ENCODE assay signal across 7 cellular contexts in genomic region chr16:30740364-30741251, GRCh38. TPM values are rescaled to one million over a fixed set of nuclear protein-coding genes. Genes with fewer than 3 reads are reported as not detected.
A peak's percentile ranks its signal among the peaks of the same experiment; 100 is the strongest.
DNase-seq lines count a peak whose midpoint lies in the region; ATAC-seq and TF ChIP-seq lines count a peak whose summit lies in the region.

No MANE protein-coding gene starts in this region.

- H3K36me3 Mint-ChIP-seq in natural killer cell: no peaks in the 10 kb centered on the region

- 68% methylated on average over 8 of the region's 8 CpGs for WGBS in SK-N-SH (ENCODE audit: low lambda C conversion rate)
- WGBS in esophagus squamous epithelium, 2 donors: 13 to 21% methylated on average over 8 of the region's 8 CpGs

- H3K4me3 Mint-ChIP-seq in natural killer cell: no peak overlapping the region

- no peak for TF ChIP-seq POLR2A in esophagus squamous epithelium (IDR thresholded peaks at IDR 0.05)

- no peak overlapping the region for H3K4me3 ChIP-seq in HEK293 (ENCODE audit: low read depth, low read length)
- H3K4me3 ChIP-seq in SK-N-SH (ENCODE audit: low read depth in 2 of 2, low read length in 1 of 2): peak overlapping the region in 1 of 2 experiments; percentile 21; a peak in 1 of 4 replicates
- H3K4me3 ChIP-seq in esophagus squamous epithelium: peak overlapping the region; percentile 15 to 46 (median 37)

- H3K27ac Mint-ChIP-seq in natural killer cell: peak overlapping the region; percentile 39 to 69

- no peaks in the 10 kb centered on the region for H3K9me3 Mint-ChIP-seq in natural killer cell

- peak overlapping the region; percentile 53 for H3K4me2 ChIP-seq in SK-N-SH

- H3F3A ChIP-seq in SK-N-SH (replicated peaks; ENCODE audit: insufficient read depth): peaks cover 36% of the 10 kb centered on the region

- H3K9ac ChIP-seq in SK-N-SH: peak overlapping the region; percentile 48

- no peaks in the 10 kb centered on the region for H3K9me2 ChIP-seq in SK-N-SH

- no peaks in the 10 kb centered on the region for H3K27me3 ChIP-seq in SK-N-SH (ENCODE audit: insufficient read depth)
- H3K27me3 ChIP-seq in esophagus squamous epithelium: no peaks in the 10 kb centered on the region

- H3K4me1 Mint-ChIP-seq in natural killer cell: peaks cover 6 to 19% of the 10 kb centered on the region in 2 donors

- H4K20me1 ChIP-seq in SK-N-SH (ENCODE audit: insufficient read depth): 0 out of 2 replicates have a peak, but pooled peaks cover 7% of the 10 kb centered on the region

- no peak overlapping the region for H2AFZ ChIP-seq in SK-N-SH (ENCODE audit: low read depth)

- DNase-seq in SK-N-SH: no peak
- no peak for DNase-seq in esophagus squamous epithelium (lab: John Stamatoyannopoulos, UW)
- no peak for DNase-seq in natural killer cell
- no peak for DNase-seq in activated CD8-positive, alpha-beta memory T cell treated with anti-CD3 and anti-CD28 coated beads for 24 hours
- DNase-seq in CD1c-positive myeloid dendritic cell (ENCODE audit: extremely low spot score): no peak

- H3K9me3 ChIP-seq in HEK293 (ENCODE audit: control insufficient read depth, insufficient read depth, low read depth, low read length) (no peaks in the 10 kb centered on the region), SK-N-SH (no peaks in the 10 kb centered on the region), esophagus squamous epithelium (no peaks in the 10 kb centered on the region)

- TF ChIP-seq CTCF in HEK293 (tag by site-specific recombination; IDR thresholded peaks at IDR 0.05) (no peak), SK-N-SH (IDR thresholded peaks at IDR 0.05) (no peak), esophagus squamous epithelium (IDR thresholded peaks at IDR 0.05) (no peak), natural killer cell (IDR thresholded peaks at IDR 0.05) (no peak)

- H3K36me3 ChIP-seq in HEK293 (ENCODE audit: control insufficient read depth in 2 of 2, insufficient read depth in 1 of 2, low read length in 2 of 2): peaks cover 37 to 93% of the 10 kb centered on the region in 2 experiments
- peaks cover 19 to 62% of the 10 kb centered on the region in 2 experiments for H3K36me3 ChIP-seq in SK-N-SH (replicated peaks in 1 of 2; ENCODE audit: control insufficient read depth in 1 of 2, insufficient read depth in 2 of 2, low read length in 1 of 2)
- peaks cover 47 to 80% (median 48%) of the 10 kb centered on the region in 3 donors for H3K36me3 ChIP-seq in esophagus squamous epithelium

- H3K4me1 ChIP-seq in HEK293 (ENCODE audit: control insufficient read depth, insufficient read depth, low read length) (no peaks in the 10 kb centered on the region), SK-N-SH (ENCODE audit: control insufficient read depth in 1 of 2, insufficient read depth in 2 of 2, low read depth in 1 of 2, low read length in 1 of 2) (peaks cover 11 to 21% of the 10 kb centered on the region in 2 experiments; a peak in 3 of 4 replicates), esophagus squamous epithelium (peaks cover 13 to 38% (median 29%) of the 10 kb centered on the region in 3 donors)

- H3K27me3 Mint-ChIP-seq in natural killer cell (ENCODE audit: low read depth in 2 of 2): no peaks in the 10 kb centered on the region

- no peak for TF ChIP-seq RAD21 in SK-N-SH (IDR thresholded peaks at IDR 0.05; ENCODE audit: low read length)

- CTCF ChIA-PET in HEK293 (lab: Yijun Ruan, JAX) (interaction anchor here (0.5 to 0.7 kb wide), 6 partner anchors 20 to 197 kb away, joined by 3 to 4 read pairs (median 3); no protein-coding TSS in a partner anchor), SK-N-SH (lab: Yijun Ruan, JAX) (interaction anchor here (0.6 to 1.0 kb wide), 2 partner anchors 35 to 244 kb away, joined by 3 read pairs; partner anchors contain the start of gene HSD3B7)

- H3K27ac ChIP-seq in HEK293 (ENCODE audit: extremely low read depth, low read depth, low read length) (no peak overlapping the region), SK-N-SH (ENCODE audit: low read depth in 2 of 2, low read length in 1 of 2) (peak overlapping the region; percentile 2 to 87), esophagus squamous epithelium (peak overlapping the region; percentile 79 to 95 (median 90))

- intact Hi-C loops in esophagus squamous epithelium (cut with DNase I): no loop called here
- intact Hi-C loops in natural killer cell (cut with micrococcal nuclease): no loop called here

- ATAC-seq in natural killer cell (no peak), HG03521 (IDR thresholded peaks at IDR 0.05; ENCODE audit: unreplicated experiment) (no peak)

- peaks cover 5% of the 10 kb centered on the region; the same call in 1 of the 2 replicates for H3K79me2 ChIP-seq in SK-N-SH (ENCODE audit: insufficient read depth)

- no peak for TF ChIP-seq EP300 in SK-N-SH (IDR thresholded peaks at IDR 0.05; ENCODE audit: borderline replicate concordance in 1 of 2, low read depth in 1 of 2, low read length in 1 of 2)

- POLR2A ChIA-PET in HEK293 (lab: Yijun Ruan, JAX) (interaction anchor here (1.0 to 1.5 kb wide), 9 partner anchors 8 to 82 kb away, joined by 3 to 6 read pairs (median 4); partner anchors contain the start of genes PHKG2 and SRCAP), SK-N-SH (lab: Yijun Ruan, JAX) (no interaction called here)

TF ChIP-seq in HEK293, 187 proteins besides CTCF, POLR2A, EP300 and RAD21 (continues in another document):
- TF ChIP-seq ZNF146 (tag by site-specific recombination; IDR thresholded peaks at IDR 0.05) (no peak), ZNF623 (tag by site-specific recombination; IDR thresholded peaks at IDR 0.05) (no peak), ZBTB44 (tag by site-specific recombination; IDR thresholded peaks at IDR 0.05) (no peak), GLIS1 (tag by site-specific recombination; IDR thresholded peaks at IDR 0.05) (peak; percentile 41; the same call in 1 of the 2 replicates), ZEB2 (tag by site-specific recombination; IDR thresholded peaks at IDR 0.05) (no peak; the same call in 1 of the 2 replicates), ZNF530 (tag by site-specific recombination; IDR thresholded peaks at IDR 0.05; ENCODE audit: low read depth) (no peak)

TF ChIP-seq in SK-N-SH, 30 proteins besides CTCF, POLR2A, EP300 and RAD21 (continues in another document):
- TF ChIP-seq TEAD4 (IDR thresholded peaks at IDR 0.05; ENCODE audit: borderline replicate concordance, insufficient read depth) (no peak), POLR2AphosphoS5 (IDR thresholded peaks at IDR 0.05; ENCODE audit: low read depth, low read length) (no peak), GATA2 (CRISPR knock-in tag; IDR thresholded peaks at IDR 0.05) (no peak), JUND (IDR thresholded peaks at IDR 0.05) (no peak), RCOR1 (IDR thresholded peaks at IDR 0.05; ENCODE audit: low read length) (no peak)
- TF ChIP-seq, protein P1, sequence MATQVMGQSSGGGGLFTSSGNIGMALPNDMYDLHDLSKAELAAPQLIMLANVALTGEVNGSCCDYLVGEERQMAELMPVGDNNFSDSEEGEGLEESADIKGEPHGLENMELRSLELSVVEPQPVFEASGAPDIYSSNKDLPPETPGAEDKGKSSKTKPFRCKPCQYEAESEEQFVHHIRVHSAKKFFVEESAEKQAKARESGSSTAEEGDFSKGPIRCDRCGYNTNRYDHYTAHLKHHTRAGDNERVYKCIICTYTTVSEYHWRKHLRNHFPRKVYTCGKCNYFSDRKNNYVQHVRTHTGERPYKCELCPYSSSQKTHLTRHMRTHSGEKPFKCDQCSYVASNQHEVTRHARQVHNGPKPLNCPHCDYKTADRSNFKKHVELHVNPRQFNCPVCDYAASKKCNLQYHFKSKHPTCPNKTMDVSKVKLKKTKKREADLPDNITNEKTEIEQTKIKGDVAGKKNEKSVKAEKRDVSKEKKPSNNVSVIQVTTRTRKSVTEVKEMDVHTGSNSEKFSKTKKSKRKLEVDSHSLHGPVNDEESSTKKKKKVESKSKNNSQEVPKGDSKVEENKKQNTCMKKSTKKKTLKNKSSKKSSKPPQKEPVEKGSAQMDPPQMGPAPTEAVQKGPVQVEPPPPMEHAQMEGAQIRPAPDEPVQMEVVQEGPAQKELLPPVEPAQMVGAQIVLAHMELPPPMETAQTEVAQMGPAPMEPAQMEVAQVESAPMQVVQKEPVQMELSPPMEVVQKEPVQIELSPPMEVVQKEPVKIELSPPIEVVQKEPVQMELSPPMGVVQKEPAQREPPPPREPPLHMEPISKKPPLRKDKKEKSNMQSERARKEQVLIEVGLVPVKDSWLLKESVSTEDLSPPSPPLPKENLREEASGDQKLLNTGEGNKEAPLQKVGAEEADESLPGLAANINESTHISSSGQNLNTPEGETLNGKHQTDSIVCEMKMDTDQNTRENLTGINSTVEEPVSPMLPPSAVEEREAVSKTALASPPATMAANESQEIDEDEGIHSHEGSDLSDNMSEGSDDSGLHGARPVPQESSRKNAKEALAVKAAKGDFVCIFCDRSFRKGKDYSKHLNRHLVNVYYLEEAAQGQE (IDR thresholded peaks at IDR 0.05; ENCODE audit: low read depth, low read length): no peak

RNA-seq across cellular contexts. Expression of gene PHKG2, which starts 7.6 kb away (rescaled TPM):
- polyA plus RNA-seq in SK-N-SH (2012; rRNA removed): 45.8 and 54.2 TPM in 2 replicates
- 17.3 and 21.5 TPM in 2 replicates for polyA plus RNA-seq in SK-N-SH (2012; cell fraction: cytosol; rRNA removed)
- polyA plus RNA-seq in SK-N-SH (2012; cell fraction: nucleus; rRNA removed): 194 and 207 TPM in 2 replicates
- total RNA-seq in esophagus squamous epithelium: 10 to 100 TPM; 18.6 to 27.8 (median 21.7) TPM
- 10 to 100 TPM; 50.5 to 86.1 (median 64.8) TPM for total RNA-seq in natural killer cell

RNA-seq across cellular contexts. Expression of gene CFAP119, which starts 21.3 kb away (rescaled TPM):
- 28.4 and 36.5 TPM in 2 replicates for polyA plus RNA-seq in SK-N-SH (2012; rRNA removed)
- polyA plus RNA-seq in SK-N-SH (2012; cell fraction: cytosol; rRNA removed): 7.2 and 10.3 TPM in 2 replicates
- 230 and 287 TPM in 2 replicates for polyA plus RNA-seq in SK-N-SH (2012; cell fraction: nucleus; rRNA removed)
- total RNA-seq in esophagus squamous epithelium (1 to 10 TPM in 3 of 4 donors, not detected in 1; 1.3 to 5.0 (median 3.4) TPM), natural killer cell (1 to 10 TPM; 3.4 to 5.1 (median 4.9) TPM)

RNA-seq across cellular contexts. Expression of gene RNF40, which starts 21.5 kb away (rescaled TPM):
- polyA plus RNA-seq in SK-N-SH (2012; rRNA removed): 49.8 and 57.3 TPM in 2 replicates
- polyA plus RNA-seq in SK-N-SH (2012; cell fraction: cytosol; rRNA removed): 28.3 and 31.2 TPM in 2 replicates
- polyA plus RNA-seq in SK-N-SH (2012; cell fraction: nucleus; rRNA removed): 87.3 and 103 TPM in 2 replicates
- total RNA-seq in esophagus squamous epithelium (10 to 100 TPM; 53.8 to 81.1 (median 73.4) TPM), natural killer cell (100 to 1,000 TPM; 153 to 167 (median 161) TPM)

RNA-seq across cellular contexts. Expression of gene SRCAP, which starts 41.6 kb away (rescaled TPM):
- 3.7 and 5.6 TPM in 2 replicates for polyA plus RNA-seq in SK-N-SH (2012; rRNA removed)
- 2.1 and 4.3 TPM in 2 replicates for polyA plus RNA-seq in SK-N-SH (2012; cell fraction: cytosol; rRNA removed)
- 8.1 and 12.8 TPM in 2 replicates for polyA plus RNA-seq in SK-N-SH (2012; cell fraction: nucleus; rRNA removed)
- total RNA-seq in esophagus squamous epithelium (10 to 100 TPM; 10.7 to 39.6 (median 26.1) TPM), natural killer cell (10 to 100 TPM; 78.8 to 99.0 (median 89.3) TPM)

RNA-seq across cellular contexts. Expression of gene ZNF629, which starts 46.4 kb away (rescaled TPM):
- polyA plus RNA-seq in SK-N-SH (2012; rRNA removed): 4.7 and 5.1 TPM in 2 replicates
- polyA plus RNA-seq in SK-N-SH (2012; cell fraction: cytosol; rRNA removed): 3.3 and 4.3 TPM in 2 replicates
- polyA plus RNA-seq in SK-N-SH (2012; cell fraction: nucleus; rRNA removed): 9.0 TPM in 2 replicates
- total RNA-seq in esophagus squamous epithelium: 10 to 100 TPM in 1 of 4 donors, 1 to 10 TPM in 3; 5.0 to 11.4 (median 6.2) TPM
- 1 to 10 TPM in 2 of 3 donors, under 1 TPM in 1; 0.96 to 1.9 (median 1.8) TPM for total RNA-seq in natural killer cell
